8 cellular contexts compared by ENCODE assay signal in the genomic region with DNA sequence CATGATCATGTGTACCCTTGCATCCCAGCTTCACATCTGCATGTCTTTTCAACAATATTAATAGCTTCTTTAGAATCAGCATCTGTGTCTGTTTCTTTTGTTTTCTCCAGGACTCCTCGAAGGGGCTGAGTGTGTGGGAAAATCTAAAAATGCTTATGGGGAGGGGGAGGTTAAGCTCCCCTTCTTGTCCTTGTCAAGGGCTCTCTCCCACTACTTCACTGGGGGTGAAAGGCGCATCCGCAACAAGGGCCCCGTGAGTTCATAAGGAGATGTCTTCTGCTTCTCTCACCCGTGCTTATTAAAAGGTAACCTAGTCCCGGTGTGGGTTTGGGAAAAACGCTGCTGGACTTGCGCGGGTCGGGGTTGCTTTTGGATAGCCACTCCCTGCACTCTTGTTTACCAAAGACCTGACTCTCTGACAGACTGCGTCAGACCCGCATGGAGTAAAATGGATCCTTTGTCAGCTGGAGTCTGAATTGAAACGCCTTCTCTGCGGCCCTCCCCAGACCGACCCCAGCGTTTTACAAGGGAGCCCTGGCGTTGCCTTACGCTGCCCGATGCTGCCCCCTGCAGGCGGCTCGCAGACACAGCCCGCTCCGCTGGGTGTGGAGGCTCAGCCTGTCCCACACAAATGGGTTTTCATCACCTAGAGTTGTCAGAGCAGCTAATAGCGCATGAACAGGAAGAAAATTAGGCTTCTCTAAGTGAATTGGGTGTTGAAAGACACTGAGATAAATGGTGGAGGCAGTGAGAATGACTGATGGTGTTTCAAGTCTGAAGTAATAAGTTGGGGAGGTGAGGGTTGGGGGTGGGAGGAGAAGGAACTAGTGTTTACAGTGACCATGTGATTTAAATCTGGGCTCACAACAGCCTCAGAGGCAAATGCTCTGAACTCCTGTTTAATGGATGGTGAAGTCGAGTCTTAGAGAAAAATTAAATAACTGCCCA. TPM values are rescaled to one million over a fixed set of nuclear protein-coding genes. Genes with fewer than 3 reads are reported as not detected.
DNase-seq lines count a peak whose midpoint lies in the region; ATAC-seq, FAIRE-seq and TF ChIP-seq lines count a peak whose summit lies in the region.

No MANE protein-coding gene starts in this region.

- CTCF ChIA-PET in CD8-positive, alpha-beta memory T cell (lab: Charles Lee) = interaction anchor here (0.6 to 6.2 kb wide), 38 partner anchors 11 to 706 kb away, joined by 3 to 98 read pairs (median 7); a partner anchor contains a TSS
- CTCF ChIA-PET in endothelial cell of umbilical vein (lab: Charles Lee) = interaction anchor here (0.6 to 9.6 kb wide), 45 partner anchors 11 to 627 kb away, joined by 3 to 319 read pairs (median 5); a partner anchor contains a TSS

- H3K4me2 ChIP-seq in endothelial cell of umbilical vein (ENCODE audit: insufficient read depth, low read length) = peak overlapping the region; percentile 65

- no TSS peak for BruUV-seq in endothelial cell of umbilical vein (replicated peaks; lab: Mats Ljungman, UMichigan)

- H3K27me3 Mint-ChIP-seq in CD8-positive, alpha-beta memory T cell = peaks cover 0 to 3% of the 10 kb centered on the region in 2 donors

- H3K9me3 ChIP-seq in CD8-positive, alpha-beta memory T cell (ENCODE audit: low read length) = no peaks in the 10 kb centered on the region
- H3K9me3 ChIP-seq in HUES6 (ENCODE audit: control insufficient read depth, insufficient read depth, low read depth, low read length) = 0 out of 2 replicates have a peak, but pooled peaks cover 3% of the 10 kb centered on the region
- no peaks in the 10 kb centered on the region for H3K9me3 ChIP-seq in endothelial cell of umbilical vein (replicated peaks; ENCODE audit: control insufficient read depth, insufficient read depth, low read length)
- no peaks in the 10 kb centered on the region for H3K9me3 ChIP-seq in mucosa of descending colon

- dilution Hi-C loops in endothelial cell of umbilical vein (cut with MboI; ENCODE audit: extremely low pct_ligation_motif_present, low sequenced_read_pairs) = no loop called here

- H3K4me1 Mint-ChIP-seq in CD8-positive, alpha-beta memory T cell = peaks cover 21 to 31% (median 30%) of the 10 kb centered on the region in 3 donors

- peak; percentile 63 for ATAC-seq in GM21367 (IDR thresholded peaks at IDR 0.05; ENCODE audit: unreplicated experiment)
- peak; percentile 95 for ATAC-seq in mucosa of descending colon

- peak overlapping the region in 1 of 7 donors; percentile 36 for H3K4me3 Mint-ChIP-seq in CD8-positive, alpha-beta memory T cell

- H4K20me1 ChIP-seq in endothelial cell of umbilical vein (replicated peaks; ENCODE audit: control insufficient read depth, extremely low read depth, insufficient read depth, low read length) = no peaks in the 10 kb centered on the region

- H3K9me1 ChIP-seq in endothelial cell of umbilical vein (replicated peaks; ENCODE audit: control insufficient read depth, extremely low read depth, insufficient read depth, low read length) = no peaks in the 10 kb centered on the region

- peak; percentile 76 to 89 (median 80) for DNase-seq in CD8-positive, alpha-beta memory T cell
- DNase-seq in NOMO-1 treated with dmso at 0.1 percent for 144 hours (lab: John Stamatoyannopoulos, UW; ENCODE audit: unreplicated experiment) (peak; percentile 84), endothelial cell of umbilical vein (ENCODE audit: low read depth, low spot score) (peak; percentile 85), mucosa of descending colon (peak; percentile 88 to 92 (median 91))
- DNase-seq in activated CD8-positive, alpha-beta memory T cell treated with anti-CD3 and anti-CD28 coated beads, Interleukin-2, amount 50 U/mL, for 4 hours = peak; percentile 92
- peak; percentile 84 for DNase-seq in stimulated activated CD8-positive, alpha-beta memory T cell treated with anti-CD3 and anti-CD28 coated beads, Interleukin-4, amount 100 ng/mL, for 24 hours (ENCODE audit: low read depth)

- POLR2A ChIA-PET in CD8-positive, alpha-beta memory T cell (lab: Charles Lee) = interaction anchor here (0.6 to 1.7 kb wide), 4 partner anchors 37 to 854 kb away, joined by 3 to 7 read pairs (median 6); a partner anchor contains a TSS
- POLR2A ChIA-PET in endothelial cell of umbilical vein (lab: Charles Lee) = interaction anchor here (1.2 to 5.9 kb wide), 3 partner anchors 41 to 59 kb away, joined by 3 to 53 read pairs (median 3); a partner anchor contains a TSS

- H3K4me1 ChIP-seq in CD8-positive, alpha-beta memory T cell (ENCODE audit: insufficient read depth, low read length) = peaks cover 18% of the 10 kb centered on the region
- H3K4me1 ChIP-seq in HUES6 (ENCODE audit: control insufficient read depth, insufficient read depth, low read length) = peaks cover 14% of the 10 kb centered on the region; the same call in 1 of the 2 replicates
- H3K4me1 ChIP-seq in endothelial cell of umbilical vein (ENCODE audit: control insufficient read depth, extremely low read depth, insufficient read depth, low read length) = peaks cover 23% of the 10 kb centered on the region
- H3K4me1 ChIP-seq in mucosa of descending colon (ENCODE audit: low read depth) = peaks cover 11% of the 10 kb centered on the region

- no peak overlapping the region for H3K27ac ChIP-seq in CD8-positive, alpha-beta memory T cell (ENCODE audit: low read depth, low read length)
- H3K27ac ChIP-seq in HUES6 (ENCODE audit: low read depth, low read length) (no peak overlapping the region), endothelial cell of umbilical vein (ENCODE audit: insufficient read depth, low read depth, low read length) (peak overlapping the region; percentile 20)

- H3K9me3 Mint-ChIP-seq in CD8-positive, alpha-beta memory T cell = no peaks in the 10 kb centered on the region

- H3K27me3 ChIP-seq in CD8-positive, alpha-beta memory T cell (ENCODE audit: insufficient read depth, low read length, poor library complexity, severe bottlenecking) = no peaks in the 10 kb centered on the region
- H3K27me3 ChIP-seq in HUES6 (ENCODE audit: control insufficient read depth, insufficient read depth, low read length) (peaks cover 4% of the 10 kb centered on the region), endothelial cell of umbilical vein (ENCODE audit: control insufficient read depth in 2 of 2, insufficient read depth in 2 of 2, low read length in 2 of 2) (peaks cover 0 to 9% of the 10 kb centered on the region in 2 experiments)

- peak overlapping the region; percentile 93 for H2AFZ ChIP-seq in endothelial cell of umbilical vein (ENCODE audit: low read depth, low read length)

- no peaks in the 10 kb centered on the region for H3K79me2 ChIP-seq in endothelial cell of umbilical vein (ENCODE audit: control insufficient read depth, insufficient read depth, low read length)

- no peak overlapping the region for H3K9ac ChIP-seq in HUES6 (ENCODE audit: low read length)
- peak overlapping the region; percentile 36 for H3K9ac ChIP-seq in endothelial cell of umbilical vein (replicated peaks; ENCODE audit: extremely low read depth, insufficient read depth, low read length)

- FAIRE-seq in endothelial cell of umbilical vein (lab: Jason Lieb, UNC) = peak; percentile 90

- no peak for TF ChIP-seq POLR2A in endothelial cell of umbilical vein (IDR thresholded peaks at IDR 0.05; ENCODE audit: low read depth, low read length)

- H3K36me3 ChIP-seq in CD8-positive, alpha-beta memory T cell (ENCODE audit: insufficient read depth, low read length) = no peaks in the 10 kb centered on the region
- H3K36me3 ChIP-seq in HUES6 (ENCODE audit: control insufficient read depth, insufficient read depth, low read length) (no peaks in the 10 kb centered on the region), endothelial cell of umbilical vein (ENCODE audit: control insufficient read depth in 2 of 2, extremely low read depth in 1 of 2, insufficient read depth in 2 of 2, low read length in 2 of 2) (no peaks in the 10 kb centered on the region), mucosa of descending colon (ENCODE audit: low read depth) (no peaks in the 10 kb centered on the region)

- intact Hi-C loops in endothelial cell of umbilical vein (cut with micrococcal nuclease) = loop anchor here (1.0 to 5.0 kb wide), 10 partner anchors 24 to 626 kb away; a partner anchor contains a TSS
- intact Hi-C loops in mucosa of descending colon (cut with DNase I, micrococcal nuclease) = loop anchor here (2.0 to 5.0 kb wide), 3 partner anchors 58 to 105 kb away; no protein-coding TSS in a partner anchor

- peak overlapping the region in 5 of 8 donors; percentile 13 to 58 (median 47) for H3K27ac Mint-ChIP-seq in CD8-positive, alpha-beta memory T cell

- no peaks in the 10 kb centered on the region for H3K36me3 Mint-ChIP-seq in CD8-positive, alpha-beta memory T cell

- TF ChIP-seq CTCF in endothelial cell of umbilical vein (IDR thresholded peaks at IDR 0.05; ENCODE audit: extremely low read depth in 1 of 2, insufficient read depth in 1 of 2, low read depth in 1 of 2, low read length in 2 of 2) (peak; percentile 94 to 96), mucosa of descending colon (IDR thresholded peaks at IDR 0.05) (peak; percentile 86)

- H3K4me3 ChIP-seq in CD8-positive, alpha-beta memory T cell (ENCODE audit: low read length) = no peak overlapping the region
- H3K4me3 ChIP-seq in HUES6 (ENCODE audit: low read depth, low read length) (peak overlapping the region; percentile 39), endothelial cell of umbilical vein (replicated peaks in 1 of 3; ENCODE audit: insufficient read depth in 1 of 3, low read depth in 1 of 3, low read length in 3 of 3) (peak overlapping the region in 1 of 3 experiments; percentile 4), mucosa of descending colon (no peak overlapping the region)

TF ChIP-seq in endothelial cell of umbilical vein, 7 proteins besides CTCF, POLR2A, EP300 and RAD21:
- TF ChIP-seq POLR2AphosphoS5 (IDR thresholded peaks at IDR 0.05; ENCODE audit: insufficient read depth, low read depth, low read length) (peak; percentile 28), GATA2 (IDR thresholded peaks at IDR 0.05; ENCODE audit: insufficient read depth, insufficient read length, low read depth, low read length) (no peak)
TF ChIP-seq in endothelial cell of umbilical vein: peak in this region for 1.

RNA-seq across cellular contexts. Expression of a gene that starts 53.9 kb away (rescaled TPM):
- total RNA-seq in CD8-positive, alpha-beta memory T cell = 10 to 100 TPM; 52.3 to 57.2 TPM
- 29.0 TPM for polyA plus RNA-seq in CD8-positive, alpha-beta memory T cell
- total RNA-seq in endothelial cell of umbilical vein = 14.4 and 14.9 TPM in 2 replicates
- polyA plus RNA-seq in endothelial cell of umbilical vein = 5.0 and 6.6 TPM in 2 replicates
- polyA plus RNA-seq in endothelial cell of umbilical vein (2011; cell fraction: cytosol; rRNA removed) = 4.1 and 4.9 TPM in 2 replicates
- polyA plus RNA-seq in endothelial cell of umbilical vein (2011; cell fraction: nucleus; rRNA removed) = 4.7 and 5.1 TPM in 2 replicates
- polyA plus RNA-seq in endothelial cell of umbilical vein (2012) = 9.1 and 9.2 TPM in 2 replicates
- 5.8 and 6.9 TPM in 2 replicates for polyA minus RNA-seq in endothelial cell of umbilical vein
- polyA minus RNA-seq in endothelial cell of umbilical vein (2011; cell fraction: cytosol; rRNA and poly(A)+ RNA removed) = 9.5 TPM
- polyA minus RNA-seq in endothelial cell of umbilical vein (2011; cell fraction: nucleus; rRNA and poly(A)+ RNA removed) = 4.0 and 6.2 TPM in 2 replicates
- total RNA-seq in mucosa of descending colon = 10 to 100 TPM; 15.4 to 16.7 (median 16.4) TPM
